Comparison of ENCODE assay signal across 7 cellular contexts in the genomic region with DNA sequence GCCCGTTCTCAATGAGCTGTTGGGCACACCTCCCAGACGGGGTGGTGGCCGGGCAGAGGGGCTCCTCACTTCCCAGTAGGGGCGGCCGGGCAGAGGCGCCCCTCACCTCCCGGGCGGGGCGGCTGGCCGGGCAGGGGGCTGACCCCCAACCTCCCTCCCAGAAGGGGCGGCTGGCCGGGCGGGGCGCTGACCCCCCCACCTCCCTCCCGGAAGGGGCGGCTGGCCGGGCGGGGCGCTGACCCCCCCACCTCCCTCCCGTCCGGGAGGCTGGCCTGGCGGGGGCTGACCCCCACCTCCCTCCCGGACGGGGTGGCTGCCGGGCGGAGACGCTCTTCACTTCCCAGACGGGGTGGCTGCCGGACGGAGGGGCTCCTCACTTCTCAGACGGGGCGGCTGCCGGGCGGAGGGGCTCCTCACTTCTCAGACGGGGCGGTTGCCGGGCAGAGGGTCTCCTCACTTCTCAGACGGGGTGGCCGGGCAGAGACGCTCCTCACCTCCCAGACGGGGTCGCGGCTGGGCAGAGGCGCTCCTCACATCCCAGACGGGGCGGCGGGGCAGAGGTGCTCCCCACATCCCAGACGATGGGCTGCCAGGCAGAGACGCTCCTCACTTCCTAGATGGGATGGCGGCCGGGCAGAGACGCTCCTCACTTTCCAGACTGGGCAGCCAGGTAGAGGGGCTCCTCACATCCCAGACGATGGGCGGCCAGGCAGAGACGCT. TPM values are rescaled to one million over a fixed set of nuclear protein-coding genes. Genes with fewer than 3 reads are reported as not detected.
DNase-seq lines count a peak whose midpoint lies in the region; ATAC-seq and TF ChIP-seq lines count a peak whose summit lies in the region.
"Not testable (repeated sequence)": the region's sequence is repeated elsewhere in the genome, so short reads cannot be mapped to it uniquely, and the experiment has no call there.

No MANE protein-coding gene starts in this region.

- ATAC-seq in effector memory CD8-positive, alpha-beta T cell (replicated peaks); memory B cell (ENCODE audit: low read depth); stimulated activated naive B cell treated with anti-CD40 and anti-IgM and Interleukin-4, amounts not matched to agents 10 μg/mL and 1 μg/mL and 100 μg/mL, for 72 hours (replicated peaks): not testable (repeated sequence)

- H3K27me3 ChIP-seq in GM23248 (replicated peaks; ENCODE audit: insufficient read depth) = not testable (repeated sequence)

- peak overlapping the region; percentile 89 for H2AFZ ChIP-seq in GM23248

- H3K36me3 Mint-ChIP-seq in activated T-cell treated with anti-CD3 and anti-CD28 coated beads, Interleukin-2, amount 50 U/mL, for 24 hours (ENCODE audit: low read depth); activated naive CD8-positive, alpha-beta T cell treated with anti-CD3 and anti-CD28 coated beads for 36 hours; effector memory CD8-positive, alpha-beta T cell (ENCODE audit: insufficient read depth); memory B cell; stimulated activated naive B cell treated with anti-CD40 and anti-IgM and Interleukin-4, amounts not matched to agents 10 μg/mL and 1 μg/mL and 100 μg/mL, for 72 hours: not testable (repeated sequence)

- not testable (repeated sequence) for H3K36me3 ChIP-seq in GM23248 (ENCODE audit: low read depth)

- H3K9me3 Mint-ChIP-seq in activated T-cell treated with anti-CD3 and anti-CD28 coated beads, Interleukin-2, amount 50 U/mL, for 24 hours; activated naive CD8-positive, alpha-beta T cell treated with anti-CD3 and anti-CD28 coated beads for 36 hours; effector memory CD8-positive, alpha-beta T cell; memory B cell; stimulated activated naive B cell treated with anti-CD40 and anti-IgM and Interleukin-4, amounts not matched to agents 10 μg/mL and 1 μg/mL and 100 μg/mL, for 72 hours: not testable (repeated sequence)

- not testable (repeated sequence) for H3K27ac Mint-ChIP-seq in activated T-cell treated with anti-CD3 and anti-CD28 coated beads, Interleukin-2, amount 50 U/mL, for 24 hours; activated naive CD8-positive, alpha-beta T cell treated with anti-CD3 and anti-CD28 coated beads for 36 hours; memory B cell; stimulated activated naive B cell treated with anti-CD40 and anti-IgM and Interleukin-4, amounts not matched to agents 10 μg/mL and 1 μg/mL and 100 μg/mL, for 72 hours
- H3K27ac Mint-ChIP-seq in effector memory CD8-positive, alpha-beta T cell = peak overlapping the region in 1 of 2 donors; percentile 58

- H3K4me1 Mint-ChIP-seq in activated T-cell treated with anti-CD3 and anti-CD28 coated beads, Interleukin-2, amount 50 U/mL, for 24 hours (ENCODE audit: low read depth) = peaks cover 27% of the 10 kb centered on the region
- peaks cover 21% of the 10 kb centered on the region for H3K4me1 Mint-ChIP-seq in activated naive CD8-positive, alpha-beta T cell treated with anti-CD3 and anti-CD28 coated beads for 36 hours
- H3K4me1 Mint-ChIP-seq in effector memory CD8-positive, alpha-beta T cell (ENCODE audit: low read depth in 2 of 2) = peaks cover 13 to 16% of the 10 kb centered on the region in 2 donors
- H3K4me1 Mint-ChIP-seq in memory B cell = peaks cover 14% of the 10 kb centered on the region
- H3K4me1 Mint-ChIP-seq in stimulated activated naive B cell treated with anti-CD40 and anti-IgM and Interleukin-4, amounts not matched to agents 10 μg/mL and 1 μg/mL and 100 μg/mL, for 72 hours = peaks cover 9 to 21% of the 10 kb centered on the region in 2 donors

- H4K20me1 ChIP-seq in GM23248 (ENCODE audit: insufficient read depth) = not testable (repeated sequence)

- H3F3A ChIP-seq in GM23248 (ENCODE audit: insufficient read depth) = not testable (repeated sequence)

- peaks cover 14% of the 10 kb centered on the region for H3K79me2 ChIP-seq in GM23248 (ENCODE audit: insufficient read depth)

- not testable (repeated sequence) for H3K9me3 ChIP-seq in GM23248 (ENCODE audit: low read depth)

- not testable (repeated sequence) for H3K27ac ChIP-seq in GM23248
- peak overlapping the region; percentile 95 for H3K27ac ChIP-seq in VCaP

- 94% methylated on average over 28 of the region's 55 CpGs; no CpG with 5 or more reads in 1 of the 2 experiments for WGBS in GM23248 (ENCODE audit: low coverage in 1 of 2, low lambda C conversion rate in 2 of 2, missing lambda C conversion rate in 2 of 2), 2 experiments

- H3K9ac ChIP-seq in GM23248 = peak overlapping the region; percentile 74

- H3K9me2 ChIP-seq in GM23248 (ENCODE audit: insufficient read depth) = not testable (repeated sequence)

- H3K4me3 Mint-ChIP-seq in activated T-cell treated with anti-CD3 and anti-CD28 coated beads, Interleukin-2, amount 50 U/mL, for 24 hours = peak overlapping the region; percentile 94
- peak overlapping the region; percentile 84 for H3K4me3 Mint-ChIP-seq in activated naive CD8-positive, alpha-beta T cell treated with anti-CD3 and anti-CD28 coated beads for 36 hours
- peak overlapping the region; percentile 88 to 90 for H3K4me3 Mint-ChIP-seq in effector memory CD8-positive, alpha-beta T cell
- H3K4me3 Mint-ChIP-seq in memory B cell = peak overlapping the region; percentile 90
- peak overlapping the region; percentile 91 for H3K4me3 Mint-ChIP-seq in stimulated activated naive B cell treated with anti-CD40 and anti-IgM and Interleukin-4, amounts not matched to agents 10 μg/mL and 1 μg/mL and 100 μg/mL, for 72 hours

- in situ Hi-C loops in GM23248 (cut with MboI) = not testable (repeated sequence)

- H3K4me1 ChIP-seq in GM23248 (ENCODE audit: insufficient read depth) = not testable (repeated sequence)

- not testable (repeated sequence) for H3K27me3 Mint-ChIP-seq in activated T-cell treated with anti-CD3 and anti-CD28 coated beads, Interleukin-2, amount 50 U/mL, for 24 hours; activated naive CD8-positive, alpha-beta T cell treated with anti-CD3 and anti-CD28 coated beads for 36 hours; effector memory CD8-positive, alpha-beta T cell; memory B cell; stimulated activated naive B cell treated with anti-CD40 and anti-IgM and Interleukin-4, amounts not matched to agents 10 μg/mL and 1 μg/mL and 100 μg/mL, for 72 hours

- not testable (repeated sequence) for H3K4me3 ChIP-seq in GM23248

- not testable (repeated sequence) for TF ChIP-seq CTCF in VCaP (conservative IDR thresholded peaks at IDR 0.05)

- DNase-seq in GM23248; activated T-cell treated with anti-CD3 and anti-CD28 coated beads, Interleukin-2, amount 50 U/mL, for 24 hours; activated naive CD8-positive, alpha-beta T cell treated with anti-CD3 and anti-CD28 coated beads for 36 hours; effector memory CD8-positive, alpha-beta T cell; memory B cell (ENCODE audit: low spot score in 2 of 2); stimulated activated naive B cell treated with anti-CD40 and anti-IgM and Interleukin-4, amounts not matched to agents 10 μg/mL and 1 μg/mL and 100 μg/mL, for 72 hours: not testable (repeated sequence)

- H3K4me2 ChIP-seq in GM23248 (ENCODE audit: unreplicated experiment) = peak overlapping the region; percentile 99

RNA-seq across cellular contexts. Expression of gene BRMS1L, which starts 1.5 kb away (rescaled TPM):
- total RNA-seq in GM23248 (2014; rRNA removed; shearing (Covaris generic)) = 5.6 and 6.6 TPM in 2 replicates
- polyA plus RNA-seq in GM23248 (2016; fragmentation: Nextera tagmentation; extraction: Ambion mirVana) = 9.5 and 9.9 TPM in 2 replicates
- 1 to 10 TPM; 8.3 to 8.8 TPM for total RNA-seq in activated naive CD8-positive, alpha-beta T cell treated with anti-CD3 and anti-CD28 coated beads for 36 hours

RNA-seq across cellular contexts. Expression of gene RALGAPA1, which starts 15.5 kb away (rescaled TPM):
- total RNA-seq in GM23248 (2014; rRNA removed; shearing (Covaris generic)) = 15.3 and 22.2 TPM in 2 replicates
- polyA plus RNA-seq in GM23248 (2016; fragmentation: Nextera tagmentation; extraction: Ambion mirVana) = 7.5 and 9.5 TPM in 2 replicates
- 10 to 100 TPM; 24.1 to 24.7 TPM for total RNA-seq in activated naive CD8-positive, alpha-beta T cell treated with anti-CD3 and anti-CD28 coated beads for 36 hours
